Comparison of ENCODE assay signal across 15 cellular contexts in genomic region chr17:76531501-76532038, GRCh38. TPM values are rescaled to one million over a fixed set of nuclear protein-coding genes. Genes with fewer than 3 reads are reported as not detected.
A peak's percentile ranks its signal among the peaks of the same experiment; 100 is the strongest.
DNase-seq lines count a peak whose midpoint lies in the region; ATAC-seq and TF ChIP-seq lines count a peak whose summit lies in the region.
"Had no signal": no experiment of that assay in that cellular context is flagged by ENCODE, and none has a peak within 500 bp of the region (broad histone marks: within the 10 kb centered on the region; RNA-seq: fewer than 3 reads in every experiment).

No MANE protein-coding gene starts in this region.

- H3K36me3 ChIP-seq in OCI-LY1 (ENCODE audit: insufficient read depth, low read length) (no peaks in the 10 kb centered on the region), mammary epithelial cell (ENCODE audit: insufficient read depth, low read length) (no peaks in the 10 kb centered on the region), mucosa of rectum (ENCODE audit: control insufficient read depth in 2 of 2, insufficient read depth in 2 of 2, low read length in 2 of 2) (no peaks in the 10 kb centered on the region), stomach (no peaks in the 10 kb centered on the region)

- ATAC-seq in HG02884 (IDR thresholded peaks at IDR 0.05; ENCODE audit: unreplicated experiment) = no peak
- ATAC-seq: CD8-positive, alpha-beta T cell; left lobe of liver had no signal

- H3F3A ChIP-seq in OCI-LY1 (ENCODE audit: insufficient read depth, low read length) = no peaks in the 10 kb centered on the region

- H3K4me1 ChIP-seq in OCI-LY1 (ENCODE audit: insufficient read depth, low read length, severe bottlenecking) (peaks cover 44% of the 10 kb centered on the region), mammary epithelial cell (ENCODE audit: insufficient read depth, low read length) (peaks cover 72% of the 10 kb centered on the region), mucosa of rectum (ENCODE audit: control insufficient read depth in 2 of 2, insufficient read depth in 2 of 2, low read length in 2 of 2) (peaks cover 35 to 44% of the 10 kb centered on the region in 2 donors), stomach (peaks cover 31 to 63% (median 41%) of the 10 kb centered on the region in 4 donors)

- no peaks in the 10 kb centered on the region for H4K20me1 ChIP-seq in OCI-LY1 (ENCODE audit: insufficient read depth, low read length)
- no peaks in the 10 kb centered on the region for H4K20me1 ChIP-seq in mammary epithelial cell (ENCODE audit: insufficient read depth, low read length)

- H3K4me3 ChIP-seq in OCI-LY1 (ENCODE audit: low read depth, low read length, poor library complexity, severe bottlenecking) = no peak overlapping the region
- H3K4me3 ChIP-seq in mammary epithelial cell (replicated peaks in 1 of 3; ENCODE audit: insufficient read depth in 1 of 3, low read depth in 2 of 3, low read length in 3 of 3) = no peak overlapping the region
- H3K4me3 ChIP-seq in mucosa of rectum (ENCODE audit: low read length in 2 of 2) = no peak overlapping the region
- no peak overlapping the region for H3K4me3 ChIP-seq in stomach

- peaks cover 24 to 30% of the 10 kb centered on the region in 2 donors for H3K4me1 Mint-ChIP-seq in immature natural killer cell

- peak overlapping the region in 2 of 6 donors; percentile 28 to 83 for H3K27ac Mint-ChIP-seq in immature natural killer cell
- H3K27ac Mint-ChIP-seq: CD8-positive, alpha-beta T cell had no signal

- H3K79me2 ChIP-seq in OCI-LY1 (ENCODE audit: insufficient read depth, low read length) (no peaks in the 10 kb centered on the region), mammary epithelial cell (ENCODE audit: insufficient read depth, low read length) (no peaks in the 10 kb centered on the region)

- intact Hi-C loops in mammary epithelial cell (cut with micrococcal nuclease) (loop anchor here (1.0 kb wide), 1 partner anchor 9 kb away; the partner anchor contains the start of gene PRCD), stomach (cut with DNase I; ENCODE audit: low total_unique reads) (no loop called here)

- no peak overlapping the region for H3K27ac ChIP-seq in OCI-LY1 (ENCODE audit: low read depth, low read length, poor library complexity, severe bottlenecking)
- H3K27ac ChIP-seq in mammary epithelial cell (ENCODE audit: insufficient read depth, low read depth, low read length) = peak overlapping the region; percentile 87
- peak overlapping the region; percentile 73 to 86 for H3K27ac ChIP-seq in mucosa of rectum (ENCODE audit: low read depth in 2 of 2, low read length in 2 of 2)
- H3K27ac ChIP-seq in stomach = peak overlapping the region; percentile 81 to 88 (median 86)
- H3K27ac ChIP-seq: VCaP had no signal

- H3K4me3 Mint-ChIP-seq in immature natural killer cell = no peak overlapping the region
- H3K4me3 Mint-ChIP-seq: CD8-positive, alpha-beta T cell had no signal

- TF ChIP-seq EP300 in stomach (IDR thresholded peaks at IDR 0.05) = no peak

- peak overlapping the region; percentile 49; the same call in 1 of the 2 replicates for H3K4me2 ChIP-seq in OCI-LY1 (ENCODE audit: low read length)
- no peak overlapping the region for H3K4me2 ChIP-seq in mammary epithelial cell (ENCODE audit: insufficient read depth, low read depth, low read length)

- TF ChIP-seq POLR2A in stomach (IDR thresholded peaks at IDR 0.05) = no peak

- dilution Hi-C loops in mammary epithelial cell (cut with HindIII; ENCODE audit: low sequenced_read_pairs) = no loop called here

- no peaks in the 10 kb centered on the region for H3K36me3 Mint-ChIP-seq in immature natural killer cell
- H3K36me3 Mint-ChIP-seq: CD8-positive, alpha-beta T cell had no signal

- H2AFZ ChIP-seq in OCI-LY1 (ENCODE audit: low read length) (no peak overlapping the region), mammary epithelial cell (ENCODE audit: low read depth, low read length) (no peak overlapping the region)

- TF ChIP-seq CTCF in OCI-LY1 (IDR thresholded peaks at IDR 0.05; ENCODE audit: low read length) (no peak), mammary epithelial cell (conservative IDR thresholded peaks at IDR 0.05 in 1 of 2, IDR thresholded peaks at IDR 0.05 in 1 of 2; ENCODE audit: extremely low read depth in 1 of 2, insufficient read depth in 1 of 2, low read depth in 1 of 2, low read length in 2 of 2) (no peak), stomach (IDR thresholded peaks at IDR 0.05) (no peak)

- CTCF ChIA-PET in mammary epithelial cell (lab: Charles Lee; ENCODE audit: low non-redundant PET) = no interaction called here

- H3K9me2 ChIP-seq in OCI-LY1 (ENCODE audit: low read depth, low read length) = no peaks in the 10 kb centered on the region

- BruUV-seq in mammary epithelial cell (replicated peaks; lab: Mats Ljungman, UMichigan) = no TSS peak

- DNase-seq in mammary epithelial cell (no peak), stomach (no peak), immature natural killer cell (no peak), D341Med (ENCODE audit: low spot score) (no peak), HK-2 (ENCODE audit: unreplicated experiment) (no peak)
- DNase-seq: amniotic stem cell; CD8-positive, alpha-beta T cell; NCI-H1436; NCI-H526 treated with DMSO at 0.1 percent for 48 hours had no signal

- H3K9ac ChIP-seq in OCI-LY1 (ENCODE audit: low read length) (no peak overlapping the region; the same call in 1 of the 2 replicates), mammary epithelial cell (ENCODE audit: insufficient read depth, low read length) (peak overlapping the region; percentile 33), mucosa of rectum (ENCODE audit: low read depth in 1 of 2, low read length in 2 of 2) (no peak overlapping the region)

- 83% methylated on average over 15 of the region's 17 CpGs for WGBS in mammary epithelial cell (ENCODE audit: low coverage, missing lambda C conversion rate)
- WGBS in stomach, 5 donors = 83 to 88% (median 84%) methylated on average over 15 to 17 of the region's 17 CpGs

- no peaks in the 10 kb centered on the region for H3K9me3 Mint-ChIP-seq in immature natural killer cell
- H3K9me3 Mint-ChIP-seq: CD8-positive, alpha-beta T cell had no signal

- H3K27me3 Mint-ChIP-seq in immature natural killer cell (ENCODE audit: low read depth in 3 of 3) = peaks cover under 1 to 5% (median 3%) of the 10 kb centered on the region in 3 donors

- in situ Hi-C loops in mammary epithelial cell (cut with MboI; ENCODE audit: low sequenced_read_pairs in 2 of 2) = no loop called here

- H3K9me3 ChIP-seq in OCI-LY1 (ENCODE audit: low read length) (no peaks in the 10 kb centered on the region), mammary epithelial cell (replicated peaks; ENCODE audit: insufficient read depth, low read length) (no peaks in the 10 kb centered on the region), mucosa of rectum (ENCODE audit: control insufficient read depth in 2 of 2, low read length in 2 of 2) (no peaks in the 10 kb centered on the region), stomach (no peaks in the 10 kb centered on the region)

- H3K27me3 ChIP-seq in OCI-LY1 (ENCODE audit: insufficient read depth, low read length) (no peaks in the 10 kb centered on the region; the same call in 1 of the 2 replicates), mammary epithelial cell (ENCODE audit: insufficient read depth, low read length) (no peaks in the 10 kb centered on the region), mucosa of rectum (ENCODE audit: control insufficient read depth in 2 of 2, insufficient read depth in 2 of 2, low read length in 2 of 2) (peaks cover 5 to 6% of the 10 kb centered on the region in 2 donors), stomach (peaks cover 0 to 25% (median under 1%) of the 10 kb centered on the region in 3 donors)

RNA-seq across cellular contexts. Expression of gene CYGB, which starts 5.9 kb away (rescaled TPM):
- total RNA-seq in mammary epithelial cell = 10 to 100 TPM in 1 of 2 donors, 1 to 10 TPM in 1; 3.3 to 17.0 TPM
- polyA plus RNA-seq in mammary epithelial cell = 18.8 TPM
- polyA minus RNA-seq in mammary epithelial cell = 18.6 TPM
- total RNA-seq in stomach = 10 to 100 TPM in 3 of 5 donors, 1 to 10 TPM in 1, not detected in 1; 6.8 to 40.4 (median 28.4) TPM
- polyA plus RNA-seq in stomach = 100 to 1,000 TPM in 1 of 3 donors, 10 to 100 TPM in 1, 1 to 10 TPM in 1; 9.9 to 101 (median 65.1) TPM
- under 1 TPM in 2 of 3 donors, not detected in 1; 0.09 to 0.41 TPM for polyA plus RNA-seq in immature natural killer cell

RNA-seq across cellular contexts. Expression of gene PRCD, which starts 8.3 kb away (rescaled TPM):
- total RNA-seq in mammary epithelial cell = 1 to 10 TPM in 1 of 2 donors, under 1 TPM in 1; 0.66 to 1.2 TPM
- polyA plus RNA-seq in mammary epithelial cell = 0.71 TPM
- not detected for polyA minus RNA-seq in mammary epithelial cell
- total RNA-seq in stomach = 1 to 10 TPM in 1 of 5 donors, under 1 TPM in 1, not detected in 3; 0.72 to 5.7 TPM
- polyA plus RNA-seq in stomach = 10 to 100 TPM in 1 of 3 donors, 1 to 10 TPM in 2; 3.6 to 12.2 (median 4.2) TPM
- 1 to 10 TPM; 2.8 to 5.3 (median 3.1) TPM for polyA plus RNA-seq in immature natural killer cell
- total RNA-seq: CD8-positive, alpha-beta T cell; HT1080 had no signal

RNA-seq across cellular contexts. Expression of gene RHBDF2, which starts 30.3 kb away (rescaled TPM):
- total RNA-seq in mammary epithelial cell = 10 to 100 TPM; 22.0 to 51.3 TPM
- polyA plus RNA-seq in mammary epithelial cell = 30.6 TPM
- 21.1 TPM for polyA minus RNA-seq in mammary epithelial cell
- total RNA-seq in stomach = 100 to 1,000 TPM in 2 of 5 donors, 10 to 100 TPM in 3; 16.9 to 175 (median 43.8) TPM
- polyA plus RNA-seq in stomach = 10 to 100 TPM in 1 of 3 donors, 1 to 10 TPM in 2; 4.6 to 17.5 (median 9.2) TPM
- polyA plus RNA-seq in immature natural killer cell = 10 to 100 TPM; 19.3 to 90.5 (median 23.6) TPM

RNA-seq across cellular contexts. Expression of gene ST6GALNAC2, which starts 54.1 kb away (rescaled TPM):
- 100 to 1,000 TPM in 1 of 2 donors, 10 to 100 TPM in 1; 65.1 to 221 TPM for total RNA-seq in mammary epithelial cell
- polyA plus RNA-seq in mammary epithelial cell = 48.7 TPM
- 31.0 TPM for polyA minus RNA-seq in mammary epithelial cell
- 10 to 100 TPM in 2 of 5 donors, 1 to 10 TPM in 3; 1.2 to 17.8 (median 3.6) TPM for total RNA-seq in stomach
- 10 to 100 TPM in 1 of 3 donors, 1 to 10 TPM in 2; 3.9 to 17.1 (median 5.5) TPM for polyA plus RNA-seq in stomach
- polyA plus RNA-seq in immature natural killer cell = under 1 TPM in 1 of 3 donors, not detected in 2; 0.24 TPM
- total RNA-seq: HT1080 had no signal

Comparison
In these comparisons a context has a peak if more than half of its experiments do, and no peak if none do; other contexts are left out.
1. RNA of gene CYGB, which starts 5.9 kb away (polyA plus RNA-seq): 9.9 to 101 TPM in stomach and 18.8 TPM in mammary epithelial cell (single experiment); 0.09 to 0.41 TPM in immature natural killer cell; every median in the first group is over 4 times any median in the second.